Comparison of ENCODE assay signal across 8 cellular contexts in the genomic region with DNA sequence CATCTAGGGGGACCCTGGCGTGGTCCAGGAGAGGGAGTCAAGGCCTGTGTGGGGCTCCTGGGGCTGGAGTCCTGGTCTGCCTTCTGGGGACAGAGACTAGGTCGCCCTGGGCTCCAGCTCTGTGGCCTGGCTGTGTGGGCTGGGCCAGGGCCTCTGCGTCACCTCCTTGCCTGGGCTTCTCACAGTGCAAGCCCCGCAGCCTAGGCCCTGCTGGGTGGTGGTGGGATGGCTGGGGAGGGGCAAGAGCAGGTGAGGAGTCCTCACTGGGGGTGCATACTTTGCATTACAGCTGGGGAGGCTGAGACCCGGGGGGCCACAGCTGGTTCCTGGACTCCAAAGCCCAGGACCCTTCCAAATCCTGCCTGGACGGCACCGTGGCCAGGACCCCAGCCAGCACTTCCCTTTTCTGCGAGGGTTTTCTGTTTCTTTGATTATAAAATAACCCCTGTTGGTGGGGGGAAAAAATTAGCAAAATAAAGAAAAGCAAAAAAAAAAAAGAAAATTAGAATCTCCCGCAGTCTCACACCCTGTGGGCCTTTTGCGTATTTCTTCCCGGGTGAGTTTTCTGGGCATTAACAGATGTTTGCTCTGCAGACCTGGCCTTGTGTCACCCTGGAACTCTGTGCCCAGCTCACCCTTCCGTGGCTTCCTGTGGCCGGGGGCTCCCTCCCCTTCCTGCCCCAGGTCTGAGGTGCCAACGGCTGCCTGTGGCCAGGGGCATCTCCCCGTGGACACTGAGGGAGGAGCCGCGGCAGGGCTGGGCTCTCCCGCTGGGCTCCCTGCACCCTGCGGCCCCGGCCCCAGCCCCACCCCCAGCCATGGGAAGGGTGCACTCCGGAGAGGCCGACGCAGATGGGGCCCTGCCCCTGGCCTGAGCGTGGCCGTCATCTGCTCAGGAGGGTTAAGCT. TPM values are rescaled to one million over a fixed set of nuclear protein-coding genes. Genes with fewer than 3 reads are reported as not detected.
DNase-seq lines count a peak whose midpoint lies in the region; TF ChIP-seq lines count a peak whose summit lies in the region.

No MANE protein-coding gene starts in this region.

- TF ChIP-seq CTCF in foreskin fibroblast (IDR thresholded peaks at IDR 0.05; ENCODE audit: low read depth, low read length) = no peak

- H3K4me1 ChIP-seq in skeletal muscle tissue (ENCODE audit: control insufficient read depth in 3 of 3, insufficient read depth in 3 of 3, low read length in 3 of 3) = peaks cover 42 to 75% (median 62%) of the 10 kb centered on the region in 3 donors

- H3K9ac ChIP-seq in skeletal muscle tissue (ENCODE audit: low read depth in 1 of 3, low read length in 3 of 3) = peak overlapping the region; percentile 65 to 85 (median 81)

- H3K27me3 ChIP-seq in skeletal muscle tissue (ENCODE audit: control insufficient read depth in 3 of 3, insufficient read depth in 3 of 3, low read length in 3 of 3) = no peaks in the 10 kb centered on the region

- peak overlapping the region; percentile 91 for H3K27ac ChIP-seq in skeletal muscle tissue (ENCODE audit: low read depth, low read length)

- H3K36me3 ChIP-seq in skeletal muscle tissue (ENCODE audit: control insufficient read depth in 3 of 3, insufficient read depth in 3 of 3, low read length in 3 of 3) = no peaks in the 10 kb centered on the region

- H3K4me3 ChIP-seq in skeletal muscle tissue (ENCODE audit: low read length in 3 of 3) (peak overlapping the region; percentile 30 to 61 (median 61)), foreskin fibroblast (ENCODE audit: low read depth in 1 of 2, low read length in 2 of 2) (no peak overlapping the region)

- H3K9me3 ChIP-seq in skeletal muscle tissue (ENCODE audit: control insufficient read depth in 3 of 3, low read length in 3 of 3) = no peaks in the 10 kb centered on the region

- DNase-seq in NCI-H82 (lab: John Stamatoyannopoulos, UW) (peak; percentile 82), NCI-H82 treated with DMSO at 0.1 percent for 48 hours (lab: John Stamatoyannopoulos, UW; ENCODE audit: unreplicated experiment) (no peak), NOMO-1 treated with DMSO at 0.1 percent for 48 hours (lab: John Stamatoyannopoulos, UW; ENCODE audit: unreplicated experiment) (peak; percentile 57), fibroblast of gingiva (ENCODE audit: low read depth) (peak; percentile 21), foreskin fibroblast (no peak), midbrain (lab: John Stamatoyannopoulos, UW) (no peak), D341Med (ENCODE audit: low spot score) (no peak)

RNA-seq across cellular contexts. Expression of a gene that starts 23.7 kb away (rescaled TPM):
- total RNA-seq in skeletal muscle tissue = 11.0 TPM

Comparison
In these comparisons a context has a peak if more than half of its experiments do, and no peak if none do; other contexts are left out.
1. DNase-seq: peak in NCI-H82 (single experiment), NOMO-1 treated with DMSO at 0.1 percent for 48 hours (single experiment) and fibroblast of gingiva (single experiment); none in NCI-H82 treated with DMSO at 0.1 percent for 48 hours (single experiment), foreskin fibroblast (0 of 2), midbrain (single experiment) and D341Med (single experiment).
2. H3K4me3 ChIP-seq: peak in skeletal muscle tissue (3 of 3); none in foreskin fibroblast (0 of 2).